ENCODE assay signal across 7 cellular contexts in the genomic region with DNA sequence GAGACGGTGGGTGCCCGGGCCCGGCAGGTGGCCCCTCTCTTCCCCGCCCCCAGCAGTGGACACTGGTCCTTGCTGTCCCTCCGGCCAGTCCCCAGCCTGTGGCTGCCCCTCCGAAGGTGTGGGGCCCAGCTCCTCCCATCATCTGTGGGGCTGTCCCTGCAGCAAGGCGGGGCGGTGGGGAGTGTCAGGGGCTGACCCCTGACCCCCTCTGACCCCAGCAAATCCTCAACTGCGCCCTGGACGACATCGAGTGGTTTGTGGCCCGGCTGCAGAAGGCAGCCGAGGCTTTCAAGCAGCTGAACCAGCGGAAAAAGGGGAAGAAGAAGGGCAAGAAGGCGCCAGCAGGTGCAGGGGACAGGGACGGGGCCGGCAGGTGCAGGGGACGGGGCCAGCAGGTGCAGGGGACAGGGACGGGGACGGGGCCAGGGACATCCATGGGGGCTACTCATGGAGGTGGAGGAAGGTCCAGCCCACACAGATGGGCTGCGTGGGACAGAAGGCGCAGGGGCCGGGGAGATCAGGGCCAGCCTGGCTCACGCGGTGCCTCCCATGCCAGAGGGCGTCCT. TPM values are rescaled to one million over a fixed set of nuclear protein-coding genes. Genes with fewer than 3 reads are reported as not detected.
DNase-seq lines count a peak whose midpoint lies in the region; ATAC-seq and TF ChIP-seq lines count a peak whose summit lies in the region.
"Had no signal": no experiment of that assay in that cellular context is flagged by ENCODE, and none has a peak within 500 bp of the region (broad histone marks: within the 10 kb centered on the region; RNA-seq: fewer than 3 reads in every experiment).

No MANE protein-coding gene starts in this region.

- DNase-seq in activated T-cell treated with anti-CD3 and anti-CD28 coated beads, Interleukin-2, amount 50 U/mL, for 72 hours, result no peak
- no peak for DNase-seq in activated T-cell treated with anti-CD3 and anti-CD28 coated beads, Interleukin-2, amount 50 U/mL, for 48 hours
- no peak for DNase-seq in activated naive CD8-positive, alpha-beta T cell treated with anti-CD3 and anti-CD28 coated beads, Interleukin-2, amount 10 ng/mL, durations not matched to agents 7 days and 5 days
- DNase-seq in thoracic aorta (ENCODE audit: low spot score), result no peak
- no peak for DNase-seq in UCSD-AML1 (lab: John Stamatoyannopoulos, UW; ENCODE audit: unreplicated experiment)
- no peak for DNase-seq in cerebellum (ENCODE audit: low spot score)

- H3K27me3 Mint-ChIP-seq in activated T-cell treated with anti-CD3 and anti-CD28 coated beads, Interleukin-2, amount 50 U/mL, for 72 hours (ENCODE audit: low read depth), result peaks cover 25% of the 10 kb centered on the region
- H3K27me3 Mint-ChIP-seq in activated naive CD8-positive, alpha-beta T cell treated with anti-CD3 and anti-CD28 coated beads, Interleukin-2, amount 10 ng/mL, durations not matched to agents 7 days and 5 days, result peaks cover 18% of the 10 kb centered on the region

- no peaks in the 10 kb centered on the region for H3K9me3 ChIP-seq in thoracic aorta

- H3K4me3 Mint-ChIP-seq in activated T-cell treated with anti-CD3 and anti-CD28 coated beads, Interleukin-2, amount 50 U/mL, for 72 hours, result peak overlapping the region; percentile 69 to 73
- peak overlapping the region; percentile 49 for H3K4me3 Mint-ChIP-seq in activated naive CD8-positive, alpha-beta T cell treated with anti-CD3 and anti-CD28 coated beads, Interleukin-2, amount 10 ng/mL, durations not matched to agents 7 days and 5 days

- H3K27me3 ChIP-seq in thoracic aorta (replicated peaks; ENCODE audit: insufficient read depth), result no peaks in the 10 kb centered on the region

- no peak for TF ChIP-seq CTCF in thoracic aorta (IDR thresholded peaks at IDR 0.05)

- no peak overlapping the region for H3K27ac ChIP-seq in thoracic aorta

- peaks cover 9 to 18% of the 10 kb centered on the region in 2 donors for H3K4me1 ChIP-seq in thoracic aorta (ENCODE audit: control insufficient read depth in 1 of 2, low read depth in 2 of 2)

- H3K4me1 Mint-ChIP-seq in activated T-cell treated with anti-CD3 and anti-CD28 coated beads, Interleukin-2, amount 50 U/mL, for 72 hours (ENCODE audit: low read depth), result peaks cover 16% of the 10 kb centered on the region
- peaks cover 12% of the 10 kb centered on the region for H3K4me1 Mint-ChIP-seq in activated naive CD8-positive, alpha-beta T cell treated with anti-CD3 and anti-CD28 coated beads, Interleukin-2, amount 10 ng/mL, durations not matched to agents 7 days and 5 days

- no peaks in the 10 kb centered on the region for H3K9me3 Mint-ChIP-seq in activated T-cell treated with anti-CD3 and anti-CD28 coated beads, Interleukin-2, amount 50 U/mL, for 72 hours
- H3K9me3 Mint-ChIP-seq in activated naive CD8-positive, alpha-beta T cell treated with anti-CD3 and anti-CD28 coated beads, Interleukin-2, amount 10 ng/mL, durations not matched to agents 7 days and 5 days, result no peaks in the 10 kb centered on the region

- ATAC-seq in activated T-cell treated with anti-CD3 and anti-CD28 coated beads, Interleukin-2, amount 50 U/mL, for 72 hours (replicated peaks in 1 of 2), result peak in 1 of 2 donors; percentile 10
- no peak for ATAC-seq in activated naive CD8-positive, alpha-beta T cell treated with anti-CD3 and anti-CD28 coated beads, Interleukin-2, amount 10 ng/mL, durations not matched to agents 7 days and 5 days (ENCODE audit: low read depth)
- no peak for ATAC-seq in thoracic aorta (ENCODE audit: insufficient number of reproducible peaks, low FRiP score, low read depth)

- H3K36me3 Mint-ChIP-seq in activated T-cell treated with anti-CD3 and anti-CD28 coated beads, Interleukin-2, amount 50 U/mL, for 72 hours (ENCODE audit: insufficient read depth in 2 of 2), result peaks cover 0 to 2% of the 10 kb centered on the region in 2 donors
- no peaks in the 10 kb centered on the region for H3K36me3 Mint-ChIP-seq in activated naive CD8-positive, alpha-beta T cell treated with anti-CD3 and anti-CD28 coated beads, Interleukin-2, amount 10 ng/mL, durations not matched to agents 7 days and 5 days

- no peak overlapping the region for H3K27ac Mint-ChIP-seq in activated T-cell treated with anti-CD3 and anti-CD28 coated beads, Interleukin-2, amount 50 U/mL, for 72 hours
- H3K27ac Mint-ChIP-seq in activated naive CD8-positive, alpha-beta T cell treated with anti-CD3 and anti-CD28 coated beads, Interleukin-2, amount 10 ng/mL, durations not matched to agents 7 days and 5 days, result no peak overlapping the region

- H3K4me3 ChIP-seq in thoracic aorta, result peak overlapping the region; percentile 61
- H3K4me3 ChIP-seq: smooth muscle cell had no signal

- POLR2A ChIA-PET in activated naive CD8-positive, alpha-beta T cell treated with anti-CD3 and anti-CD28 coated beads, Interleukin-2, amount 10 ng/mL, durations not matched to agents 7 days and 5 days (lab: Charles Lee), result interaction anchor here (0.9 to 5.5 kb wide), 8 partner anchors 15 to 186 kb away, joined by 3 to 26 read pairs (median 4); partner anchors contain the start of genes DEAF1, HRAS, IRF7 and LRRC56

- H3K36me3 ChIP-seq in thoracic aorta, result no peaks in the 10 kb centered on the region

RNA-seq across cellular contexts. Expression of gene EPS8L2, which starts 15.4 kb away (rescaled TPM):
- 10 to 100 TPM; 11.4 to 15.7 TPM for total RNA-seq in activated T-cell treated with anti-CD3 and anti-CD28 coated beads, Interleukin-2, amount 50 U/mL, for 72 hours
- 10 to 100 TPM; 19.0 to 24.5 TPM for total RNA-seq in activated naive CD8-positive, alpha-beta T cell treated with anti-CD3 and anti-CD28 coated beads, Interleukin-2, amount 10 ng/mL, durations not matched to agents 7 days and 5 days
- total RNA-seq in thoracic aorta (10 to 100 TPM; 39.6 to 75.9 TPM), cerebellum (6.8 TPM)

RNA-seq across cellular contexts. Expression of gene TMEM80, which starts 25.8 kb away (rescaled TPM):
- total RNA-seq in activated T-cell treated with anti-CD3 and anti-CD28 coated beads, Interleukin-2, amount 50 U/mL, for 72 hours, result 10 to 100 TPM; 17.0 to 17.8 TPM
- 10 to 100 TPM; 38.9 to 39.7 TPM for total RNA-seq in activated naive CD8-positive, alpha-beta T cell treated with anti-CD3 and anti-CD28 coated beads, Interleukin-2, amount 10 ng/mL, durations not matched to agents 7 days and 5 days
- total RNA-seq in thoracic aorta, result 10 to 100 TPM; 22.4 to 22.5 TPM
- total RNA-seq in cerebellum, result 11.1 TPM

RNA-seq across cellular contexts. Expression of gene TALDO1, which starts 25.8 kb away (rescaled TPM):
- 100 to 1,000 TPM; 152 to 155 TPM for total RNA-seq in activated T-cell treated with anti-CD3 and anti-CD28 coated beads, Interleukin-2, amount 50 U/mL, for 72 hours
- total RNA-seq in activated naive CD8-positive, alpha-beta T cell treated with anti-CD3 and anti-CD28 coated beads, Interleukin-2, amount 10 ng/mL, durations not matched to agents 7 days and 5 days, result 100 to 1,000 TPM; 199 to 206 TPM
- 100 to 1,000 TPM; 132 to 232 TPM for total RNA-seq in thoracic aorta
- 52.0 TPM for total RNA-seq in cerebellum

RNA-seq across cellular contexts. Expression of gene DEAF1, which starts 26.4 kb away (rescaled TPM):
- 10 to 100 TPM; 40.5 to 66.1 TPM for total RNA-seq in activated T-cell treated with anti-CD3 and anti-CD28 coated beads, Interleukin-2, amount 50 U/mL, for 72 hours
- total RNA-seq in activated naive CD8-positive, alpha-beta T cell treated with anti-CD3 and anti-CD28 coated beads, Interleukin-2, amount 10 ng/mL, durations not matched to agents 7 days and 5 days, result 10 to 100 TPM; 33.1 to 36.0 TPM
- total RNA-seq in thoracic aorta (10 to 100 TPM; 22.1 to 67.0 TPM), cerebellum (61.0 TPM)

RNA-seq across cellular contexts. Expression of gene GATD1, which starts 55.9 kb away (rescaled TPM):
- 10 to 100 TPM; 31.9 to 34.4 TPM for total RNA-seq in activated T-cell treated with anti-CD3 and anti-CD28 coated beads, Interleukin-2, amount 50 U/mL, for 72 hours
- total RNA-seq in activated naive CD8-positive, alpha-beta T cell treated with anti-CD3 and anti-CD28 coated beads, Interleukin-2, amount 10 ng/mL, durations not matched to agents 7 days and 5 days, result 10 to 100 TPM; 59.8 to 62.4 TPM
- total RNA-seq in thoracic aorta (10 to 100 TPM; 32.5 to 48.7 TPM), cerebellum (44.0 TPM)
